Comparison of ENCODE assay signal across 1 cellular context in the genomic region with DNA sequence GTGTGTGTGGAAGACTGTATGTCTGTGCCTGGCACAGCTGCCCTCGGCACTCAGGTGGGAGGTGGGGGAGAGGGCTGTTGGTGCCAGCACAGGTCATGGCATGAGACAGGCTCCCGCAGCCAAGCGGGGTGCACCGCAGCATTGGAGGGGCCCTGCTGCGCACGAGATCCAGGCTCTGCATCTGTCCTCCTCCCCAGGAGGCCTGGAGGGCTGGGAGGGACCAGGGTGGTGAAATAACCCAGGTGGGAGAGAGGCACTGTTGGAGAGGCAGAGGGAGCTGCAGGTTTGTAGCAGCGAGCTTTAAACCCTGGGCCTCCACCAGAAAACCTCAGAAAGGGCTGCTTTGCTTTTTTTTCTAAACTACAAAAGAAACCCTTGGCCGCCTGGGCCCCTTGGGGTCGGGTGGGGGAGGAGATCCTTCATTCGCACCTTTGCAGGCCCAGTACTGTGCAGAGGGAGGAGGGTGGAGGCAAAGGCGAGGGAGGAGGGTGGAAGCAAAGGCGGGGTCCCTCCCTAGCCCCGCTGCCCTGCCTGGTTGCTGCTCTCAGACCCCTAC.
A peak's percentile ranks its signal among the peaks of the same experiment; 100 is the strongest.
TF ChIP-seq lines count a peak whose summit lies in the region.

No MANE protein-coding gene starts in this region.

TF ChIP-seq in HepG2, 621 proteins besides CTCF, POLR2A, EP300 and RAD21 (continued from another document and continues in another):
- TF ChIP-seq, protein P1, sequence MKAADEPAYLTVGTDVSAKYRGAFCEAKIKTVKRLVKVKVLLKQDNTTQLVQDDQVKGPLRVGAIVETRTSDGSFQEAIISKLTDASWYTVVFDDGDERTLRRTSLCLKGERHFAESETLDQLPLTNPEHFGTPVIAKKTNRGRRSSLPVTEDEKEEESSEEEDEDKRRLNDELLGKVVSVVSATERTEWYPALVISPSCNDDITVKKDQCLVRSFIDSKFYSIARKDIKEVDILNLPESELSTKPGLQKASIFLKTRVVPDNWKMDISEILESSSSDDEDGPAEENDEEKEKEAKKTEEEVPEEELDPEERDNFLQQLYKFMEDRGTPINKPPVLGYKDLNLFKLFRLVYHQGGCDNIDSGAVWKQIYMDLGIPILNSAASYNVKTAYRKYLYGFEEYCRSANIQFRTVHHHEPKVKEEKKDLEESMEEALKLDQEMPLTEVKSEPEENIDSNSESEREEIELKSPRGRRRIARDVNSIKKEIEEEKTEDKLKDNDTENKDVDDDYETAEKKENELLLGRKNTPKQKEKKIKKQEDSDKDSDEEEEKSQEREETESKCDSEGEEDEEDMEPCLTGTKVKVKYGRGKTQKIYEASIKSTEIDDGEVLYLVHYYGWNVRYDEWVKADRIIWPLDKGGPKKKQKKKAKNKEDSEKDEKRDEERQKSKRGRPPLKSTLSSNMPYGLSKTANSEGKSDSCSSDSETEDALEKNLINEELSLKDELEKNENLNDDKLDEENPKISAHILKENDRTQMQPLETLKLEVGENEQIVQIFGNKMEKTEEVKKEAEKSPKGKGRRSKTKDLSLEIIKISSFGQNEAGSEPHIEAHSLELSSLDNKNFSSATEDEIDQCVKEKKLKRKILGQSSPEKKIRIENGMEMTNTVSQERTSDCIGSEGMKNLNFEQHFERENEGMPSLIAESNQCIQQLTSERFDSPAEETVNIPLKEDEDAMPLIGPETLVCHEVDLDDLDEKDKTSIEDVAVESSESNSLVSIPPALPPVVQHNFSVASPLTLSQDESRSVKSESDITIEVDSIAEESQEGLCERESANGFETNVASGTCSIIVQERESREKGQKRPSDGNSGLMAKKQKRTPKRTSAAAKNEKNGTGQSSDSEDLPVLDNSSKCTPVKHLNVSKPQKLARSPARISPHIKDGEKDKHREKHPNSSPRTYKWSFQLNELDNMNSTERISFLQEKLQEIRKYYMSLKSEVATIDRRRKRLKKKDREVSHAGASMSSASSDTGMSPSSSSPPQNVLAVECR (CRISPR knock-in tag; IDR thresholded peaks at IDR 0.05; ENCODE audit: borderline replicate concordance) = peak; percentile 44; the same call in 1 of the 2 replicates
- TF ChIP-seq ZNF124 (CRISPR knock-in tag; IDR thresholded peaks at IDR 0.05) = no peak
- TF ChIP-seq ZNF75D (CRISPR knock-in tag; IDR thresholded peaks at IDR 0.05; ENCODE audit: borderline replicate concordance) = no peak
- no peak for TF ChIP-seq AGO1 (IDR thresholded peaks at IDR 0.05; ENCODE audit: low read depth, low read length, poor library complexity, severe bottlenecking)
- TF ChIP-seq MED8 (CRISPR knock-in tag; IDR thresholded peaks at IDR 0.05; ENCODE audit: insufficient replicate concordance) = no peak
- peak; percentile 91 for TF ChIP-seq ZNF263 (CRISPR knock-in tag; IDR thresholded peaks at IDR 0.05)
- no peak for TF ChIP-seq ZBED4 (CRISPR knock-in tag; IDR thresholded peaks at IDR 0.05; ENCODE audit: borderline replicate concordance)
- TF ChIP-seq ZNF225 (CRISPR knock-in tag; IDR thresholded peaks at IDR 0.05) = no peak
- TF ChIP-seq PAWR (CRISPR knock-in tag; IDR thresholded peaks at IDR 0.05; ENCODE audit: borderline replicate concordance) = no peak
- TF ChIP-seq, protein P2, sequence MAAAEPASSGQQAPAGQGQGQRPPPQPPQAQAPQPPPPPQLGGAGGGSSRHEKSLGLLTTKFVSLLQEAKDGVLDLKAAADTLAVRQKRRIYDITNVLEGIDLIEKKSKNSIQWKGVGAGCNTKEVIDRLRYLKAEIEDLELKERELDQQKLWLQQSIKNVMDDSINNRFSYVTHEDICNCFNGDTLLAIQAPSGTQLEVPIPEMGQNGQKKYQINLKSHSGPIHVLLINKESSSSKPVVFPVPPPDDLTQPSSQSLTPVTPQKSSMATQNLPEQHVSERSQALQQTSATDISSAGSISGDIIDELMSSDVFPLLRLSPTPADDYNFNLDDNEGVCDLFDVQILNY (CRISPR knock-in tag; conservative IDR thresholded peaks at IDR 0.05) = no peak
- TF ChIP-seq, protein P3, sequence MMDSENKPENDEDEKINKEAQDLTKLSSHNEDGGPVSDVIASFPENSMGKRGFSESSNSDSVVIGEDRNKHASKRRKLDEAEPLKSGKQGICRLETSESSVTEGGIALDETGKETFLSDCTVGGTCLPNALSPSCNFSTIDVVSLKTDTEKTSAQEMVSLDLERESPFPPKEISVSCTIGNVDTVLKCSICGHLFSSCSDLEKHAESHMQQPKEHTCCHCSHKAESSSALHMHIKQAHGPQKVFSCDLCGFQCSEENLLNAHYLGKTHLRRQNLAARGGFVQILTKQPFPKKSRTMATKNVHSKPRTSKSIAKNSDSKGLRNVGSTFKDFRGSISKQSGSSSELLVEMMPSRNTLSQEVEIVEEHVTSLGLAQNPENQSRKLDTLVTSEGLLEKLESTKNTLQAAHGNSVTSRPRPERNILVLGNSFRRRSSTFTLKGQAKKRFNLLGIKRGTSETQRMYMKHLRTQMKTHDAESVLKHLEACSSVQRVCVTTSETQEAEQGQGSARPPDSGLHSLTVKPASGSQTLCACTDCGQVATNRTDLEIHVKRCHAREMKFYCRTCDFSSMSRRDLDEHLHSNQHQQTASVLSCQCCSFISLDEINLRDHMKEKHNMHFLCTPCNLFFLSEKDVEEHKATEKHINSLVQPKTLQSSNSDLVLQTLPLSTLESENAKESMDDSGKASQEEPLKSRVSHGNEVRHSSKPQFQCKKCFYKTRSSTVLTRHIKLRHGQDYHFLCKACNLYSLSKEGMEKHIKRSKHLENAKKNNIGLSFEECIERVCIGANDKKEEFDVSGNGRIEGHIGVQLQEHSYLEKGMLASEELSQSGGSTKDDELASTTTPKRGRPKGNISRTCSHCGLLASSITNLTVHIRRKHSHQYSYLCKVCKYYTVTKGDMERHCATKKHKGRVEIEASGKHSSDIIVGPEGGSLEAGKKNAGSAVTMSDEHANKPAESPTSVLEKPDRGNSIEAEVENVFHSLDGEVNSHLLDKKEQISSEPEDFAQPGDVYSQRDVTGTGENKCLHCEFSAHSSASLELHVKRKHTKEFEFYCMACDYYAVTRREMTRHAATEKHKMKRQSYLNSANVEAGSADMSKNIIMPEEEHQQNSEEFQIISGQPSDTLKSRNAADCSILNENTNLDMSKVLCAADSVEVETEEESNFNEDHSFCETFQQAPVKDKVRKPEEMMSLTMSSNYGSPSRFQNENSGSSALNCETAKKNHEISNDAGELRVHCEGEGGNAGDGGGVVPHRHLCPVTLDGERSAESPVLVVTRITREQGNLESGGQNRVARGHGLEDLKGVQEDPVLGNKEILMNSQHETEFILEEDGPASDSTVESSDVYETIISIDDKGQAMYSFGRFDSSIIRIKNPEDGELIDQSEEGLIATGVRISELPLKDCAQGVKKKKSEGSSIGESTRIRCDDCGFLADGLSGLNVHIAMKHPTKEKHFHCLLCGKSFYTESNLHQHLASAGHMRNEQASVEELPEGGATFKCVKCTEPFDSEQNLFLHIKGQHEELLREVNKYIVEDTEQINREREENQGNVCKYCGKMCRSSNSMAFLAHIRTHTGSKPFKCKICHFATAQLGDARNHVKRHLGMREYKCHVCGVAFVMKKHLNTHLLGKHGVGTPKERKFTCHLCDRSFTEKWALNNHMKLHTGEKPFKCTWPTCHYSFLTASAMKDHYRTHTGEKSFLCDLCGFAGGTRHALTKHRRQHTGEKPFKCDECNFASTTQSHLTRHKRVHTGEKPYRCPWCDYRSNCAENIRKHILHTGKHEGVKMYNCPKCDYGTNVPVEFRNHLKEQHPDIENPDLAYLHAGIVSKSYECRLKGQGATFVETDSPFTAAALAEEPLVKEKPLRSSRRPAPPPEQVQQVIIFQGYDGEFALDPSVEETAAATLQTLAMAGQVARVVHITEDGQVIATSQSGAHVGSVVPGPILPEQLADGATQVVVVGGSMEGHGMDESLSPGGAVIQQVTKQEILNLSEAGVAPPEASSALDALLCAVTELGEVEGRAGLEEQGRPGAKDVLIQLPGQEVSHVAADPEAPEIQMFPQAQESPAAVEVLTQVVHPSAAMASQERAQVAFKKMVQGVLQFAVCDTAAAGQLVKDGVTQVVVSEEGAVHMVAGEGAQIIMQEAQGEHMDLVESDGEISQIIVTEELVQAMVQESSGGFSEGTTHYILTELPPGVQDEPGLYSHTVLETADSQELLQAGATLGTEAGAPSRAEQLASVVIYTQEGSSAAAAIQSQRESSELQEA (CRISPR knock-in tag; IDR thresholded peaks at IDR 0.05; ENCODE audit: not compliant biosample characterization) = no peak
- no peak for TF ChIP-seq ZSCAN29 (CRISPR knock-in tag; conservative IDR thresholded peaks at IDR 0.05)
- TF ChIP-seq GFI1 (CRISPR knock-in tag; IDR thresholded peaks at IDR 0.05; ENCODE audit: borderline replicate concordance) = peak; percentile 45; the same call in 1 of the 2 replicates
- TF ChIP-seq HNF4G (IDR thresholded peaks at IDR 0.05; ENCODE audit: borderline replicate concordance, low read depth, low read length) = peak; percentile 26; the same call in 1 of the 2 replicates
- TF ChIP-seq HNF4G (CRISPR knock-in tag; IDR thresholded peaks at IDR 0.05; ENCODE audit: borderline replicate concordance, low read depth) = no peak
- TF ChIP-seq, protein P4, sequence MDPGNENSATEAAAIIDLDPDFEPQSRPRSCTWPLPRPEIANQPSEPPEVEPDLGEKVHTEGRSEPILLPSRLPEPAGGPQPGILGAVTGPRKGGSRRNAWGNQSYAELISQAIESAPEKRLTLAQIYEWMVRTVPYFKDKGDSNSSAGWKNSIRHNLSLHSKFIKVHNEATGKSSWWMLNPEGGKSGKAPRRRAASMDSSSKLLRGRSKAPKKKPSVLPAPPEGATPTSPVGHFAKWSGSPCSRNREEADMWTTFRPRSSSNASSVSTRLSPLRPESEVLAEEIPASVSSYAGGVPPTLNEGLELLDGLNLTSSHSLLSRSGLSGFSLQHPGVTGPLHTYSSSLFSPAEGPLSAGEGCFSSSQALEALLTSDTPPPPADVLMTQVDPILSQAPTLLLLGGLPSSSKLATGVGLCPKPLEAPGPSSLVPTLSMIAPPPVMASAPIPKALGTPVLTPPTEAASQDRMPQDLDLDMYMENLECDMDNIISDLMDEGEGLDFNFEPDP (CRISPR knock-in tag; conservative IDR thresholded peaks at IDR 0.05) = no peak
- no peak for TF ChIP-seq PRDM15 (CRISPR knock-in tag; IDR thresholded peaks at IDR 0.05)
- no peak for TF ChIP-seq ZNF354B (CRISPR knock-in tag; IDR thresholded peaks at IDR 0.05)
- TF ChIP-seq MXD4 (CRISPR knock-in tag; IDR thresholded peaks at IDR 0.05) = no peak
- no peak for TF ChIP-seq RFXAP (CRISPR knock-in tag; IDR thresholded peaks at IDR 0.05; ENCODE audit: borderline replicate concordance)
